Comparison of ENCODE assay signal across 25 cellular contexts in genomic region chr12:49282302-49282701, GRCh38. TPM values are rescaled to one million over a fixed set of nuclear protein-coding genes. Genes with fewer than 3 reads are reported as not detected.
"Had no signal": no experiment of that assay in that cellular context is flagged by ENCODE, and none has a peak within 500 bp of the region (broad histone marks: within the 10 kb centered on the region; RNA-seq: fewer than 3 reads in every experiment).

No MANE protein-coding gene starts in this region.

- H3K4me1 Mint-ChIP-seq: activated B cell treated with CpG ODN at 0.5 μM for 24 hours; activated naive CD4-positive, alpha-beta T cell treated with anti-CD3 and anti-CD28 coated beads, Interleukin-2, amount 10 ng/mL, durations not matched to agents 7 days and 5 days; immature natural killer cell; stimulated activated naive B cell treated with anti-CD40 and anti-IgM and Interleukin-4, amounts not matched to agents 10 μg/mL and 1 μg/mL and 100 μg/mL, for 72 hours had no signal

- H3K27ac ChIP-seq: left ventricle myocardium inferior, sigmoid colon, transverse colon had no signal

- H3K27ac Mint-ChIP-seq: activated B cell treated with CpG ODN at 0.5 μM for 24 hours; activated CD4-positive, alpha-beta memory T cell treated with anti-CD3 and anti-CD28 coated beads for 36 hours; activated naive CD4-positive, alpha-beta T cell treated with anti-CD3 and anti-CD28 coated beads, Interleukin-2, amount 10 ng/mL, durations not matched to agents 7 days and 5 days; activated T-cell treated with anti-CD3 and anti-CD28 coated beads, Interleukin-2, amount 50 U/mL, for 72 hours; immature natural killer cell; nephron progenitor cell; stimulated activated naive B cell treated with anti-CD40 and anti-IgM and Interleukin-4, amounts not matched to agents 10 μg/mL and 1 μg/mL and 100 μg/mL, for 72 hours had no signal

- H3K4me3 ChIP-seq: left ventricle myocardium inferior, sigmoid colon, transverse colon had no signal

- H3K36me3 ChIP-seq: left ventricle myocardium inferior, sigmoid colon, transverse colon had no signal

- ATAC-seq: activated T-cell treated with anti-CD3 and anti-CD28 coated beads, Interleukin-2, amount 50 U/mL, for 72 hours; stimulated activated naive B cell treated with anti-CD40 and anti-IgM and Interleukin-4, amounts not matched to agents 10 μg/mL and 1 μg/mL and 100 μg/mL, for 72 hours had no signal

- H3K36me3 Mint-ChIP-seq: activated CD4-positive, alpha-beta memory T cell treated with anti-CD3 and anti-CD28 coated beads for 36 hours; activated naive CD4-positive, alpha-beta T cell treated with anti-CD3 and anti-CD28 coated beads, Interleukin-2, amount 10 ng/mL, durations not matched to agents 7 days and 5 days; immature natural killer cell; stimulated activated naive B cell treated with anti-CD40 and anti-IgM and Interleukin-4, amounts not matched to agents 10 μg/mL and 1 μg/mL and 100 μg/mL, for 72 hours had no signal

- H3K9me3 Mint-ChIP-seq: activated B cell treated with CpG ODN at 0.5 μM for 24 hours; activated CD4-positive, alpha-beta memory T cell treated with anti-CD3 and anti-CD28 coated beads for 36 hours; activated naive CD4-positive, alpha-beta T cell treated with anti-CD3 and anti-CD28 coated beads, Interleukin-2, amount 10 ng/mL, durations not matched to agents 7 days and 5 days; activated T-cell treated with anti-CD3 and anti-CD28 coated beads, Interleukin-2, amount 50 U/mL, for 72 hours; immature natural killer cell; stimulated activated naive B cell treated with anti-CD40 and anti-IgM and Interleukin-4, amounts not matched to agents 10 μg/mL and 1 μg/mL and 100 μg/mL, for 72 hours had no signal

- FAIRE-seq: bronchial epithelial cell, TTC549, urothelium cell line had no signal

- DNase-seq: activated B cell treated with CpG ODN at 0.5 μM for 24 hours; activated CD4-positive, alpha-beta memory T cell treated with anti-CD3 and anti-CD28 coated beads for 36 hours; activated CD4-positive, alpha-beta T cell treated with anti-CD3 and anti-CD28 coated beads for 4 hours; activated effector memory CD4-positive, alpha-beta T cell treated with Interleukin-2 at 50 U/mL for 16 hours; activated naive CD4-positive, alpha-beta T cell treated with anti-CD3 and anti-CD28 coated beads, Interleukin-2, amount 10 ng/mL, durations not matched to agents 7 days and 5 days; activated T-cell treated with anti-CD3 and anti-CD28 coated beads, Interleukin-2, amount 50 U/mL, for 72 hours; amygdala; cerebellar nuclear complex; cortex of kidney; immature natural killer cell; left ventricle myocardium inferior; nephron progenitor cell; sigmoid colon; stimulated activated CD4-positive, alpha-beta T cell treated with anti-CD3 and anti-CD28 coated beads, Interleukin-2, amount 100 ng/mL, for 48 hours; stimulated activated CD8-positive, alpha-beta memory T cell treated with anti-CD3 and anti-CD28 coated beads, Interleukin-4, amount 100 ng/mL, for 48 hours; stimulated activated naive B cell treated with anti-CD40 and anti-IgM and Interleukin-4, amounts not matched to agents 10 μg/mL and 1 μg/mL and 100 μg/mL, for 72 hours; T-helper 1 cell; transverse colon had no signal

- H3K4me3 Mint-ChIP-seq: activated B cell treated with CpG ODN at 0.5 μM for 24 hours; activated CD4-positive, alpha-beta memory T cell treated with anti-CD3 and anti-CD28 coated beads for 36 hours; activated naive CD4-positive, alpha-beta T cell treated with anti-CD3 and anti-CD28 coated beads, Interleukin-2, amount 10 ng/mL, durations not matched to agents 7 days and 5 days; activated T-cell treated with anti-CD3 and anti-CD28 coated beads, Interleukin-2, amount 50 U/mL, for 72 hours; immature natural killer cell; nephron progenitor cell; stimulated activated naive B cell treated with anti-CD40 and anti-IgM and Interleukin-4, amounts not matched to agents 10 μg/mL and 1 μg/mL and 100 μg/mL, for 72 hours had no signal

- H3K9me3 ChIP-seq: left ventricle myocardium inferior, sigmoid colon, transverse colon had no signal

- H3K4me1 ChIP-seq: left ventricle myocardium inferior, sigmoid colon had no signal

RNA-seq across cellular contexts. Expression of gene PRPH, which starts 12.6 kb away (rescaled TPM):
- total RNA-seq: activated B cell treated with CpG ODN at 0.5 μM for 24 hours; activated CD4-positive, alpha-beta memory T cell treated with anti-CD3 and anti-CD28 coated beads for 36 hours; epithelial cell of proximal tubule; fibroblast of villous mesenchyme; left ventricle myocardium inferior; lung microvascular endothelial cell; renal cortical epithelial cell had no signal
- polyA plus RNA-seq: immature natural killer cell had no signal

RNA-seq across cellular contexts. Expression of gene C1QL4, which starts 54.7 kb away (rescaled TPM):
- total RNA-seq: activated B cell treated with CpG ODN at 0.5 μM for 24 hours; activated CD4-positive, alpha-beta memory T cell treated with anti-CD3 and anti-CD28 coated beads for 36 hours; bronchial epithelial cell; epithelial cell of proximal tubule; fibroblast of villous mesenchyme; left ventricle myocardium inferior; lung microvascular endothelial cell; sigmoid colon; transverse colon had no signal
- polyA plus RNA-seq: immature natural killer cell had no signal
